Comparison of ENCODE assay signal across 14 cellular contexts in the genomic region with DNA sequence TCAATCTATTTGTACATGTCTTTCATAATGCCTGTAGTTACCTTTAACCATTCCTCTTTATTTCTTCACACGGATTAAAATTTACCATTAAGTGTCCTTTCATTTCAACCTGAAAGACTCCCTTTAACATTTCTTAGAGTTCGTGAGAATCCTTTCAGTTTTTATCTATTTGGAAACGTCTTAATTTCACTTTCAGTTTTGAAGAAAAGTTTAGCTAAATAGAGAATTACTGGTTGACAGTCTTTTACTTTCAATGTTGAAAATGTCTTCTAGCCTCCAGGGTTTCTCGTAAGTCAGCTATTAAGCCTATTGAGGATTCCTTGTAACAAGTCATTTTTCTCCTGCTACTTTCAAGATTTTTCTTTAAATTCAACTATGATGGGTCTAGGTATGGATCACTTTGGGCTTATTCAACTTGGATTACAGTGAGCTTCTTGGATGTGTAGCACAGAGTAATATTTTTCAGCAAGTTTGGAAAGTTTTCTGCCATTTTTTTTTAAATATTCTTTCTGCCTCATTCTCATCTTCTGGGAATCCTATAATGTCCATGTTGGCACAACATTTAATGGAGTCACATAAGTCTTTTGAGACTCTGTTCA. TPM values are rescaled to one million over a fixed set of nuclear protein-coding genes. Genes with fewer than 3 reads are reported as not detected.
DNase-seq lines count a peak whose midpoint lies in the region; ATAC-seq and TF ChIP-seq lines count a peak whose summit lies in the region.
"Had no signal": no experiment of that assay in that cellular context is flagged by ENCODE, and none has a peak within 500 bp of the region (broad histone marks: within the 10 kb centered on the region; RNA-seq: fewer than 3 reads in every experiment).

No MANE protein-coding gene starts in this region.

- H3K9me3 Mint-ChIP-seq in CD8-positive, alpha-beta memory T cell: peaks cover 0 to 2% (median 0%) of the 10 kb centered on the region in 5 donors
- peaks cover 0 to 2% (median 0%) of the 10 kb centered on the region in 6 donors for H3K9me3 Mint-ChIP-seq in immature natural killer cell

- peaks cover 49 to 74% (median 73%) of the 10 kb centered on the region in 3 donors for H3K4me1 Mint-ChIP-seq in CD8-positive, alpha-beta memory T cell
- peaks cover 34 to 66% of the 10 kb centered on the region in 2 donors for H3K4me1 Mint-ChIP-seq in immature natural killer cell

- no peak for TF ChIP-seq CTCF in OCI-LY3 (IDR thresholded peaks at IDR 0.05; ENCODE audit: low read depth, low read length)
- no peak for TF ChIP-seq CTCF in colonic mucosa (IDR thresholded peaks at IDR 0.05)
- no peak for TF ChIP-seq CTCF in testis (IDR thresholded peaks at IDR 0.05)

- no peak overlapping the region for H2AFZ ChIP-seq in OCI-LY3 (ENCODE audit: low read depth, low read length)

- no peaks in the 10 kb centered on the region for H3K36me3 ChIP-seq in CD8-positive, alpha-beta memory T cell (ENCODE audit: insufficient read depth, low read length)
- peaks cover 23% of the 10 kb centered on the region for H3K36me3 ChIP-seq in OCI-LY3 (replicated peaks; ENCODE audit: low read depth, low read length)
- no peaks in the 10 kb centered on the region for H3K36me3 ChIP-seq in MG63
- H3K36me3 ChIP-seq in colonic mucosa: no peaks in the 10 kb centered on the region
- H3K36me3 ChIP-seq in testis (ENCODE audit: low read depth, missing control alignments): no peaks in the 10 kb centered on the region
- H3K36me3 ChIP-seq: right atrium auricular region had no signal

- H3K4me3 ChIP-seq in CD8-positive, alpha-beta memory T cell (ENCODE audit: low read length): peak overlapping the region; percentile 37
- H3K4me3 ChIP-seq in OCI-LY3 (ENCODE audit: low read length): peak overlapping the region; percentile 4; the same call in 1 of the 2 replicates
- no peak overlapping the region for H3K4me3 ChIP-seq in MG63
- H3K4me3 ChIP-seq in colonic mucosa: no peak overlapping the region
- H3K4me3 ChIP-seq in testis: no peak overlapping the region
- H3K4me3 ChIP-seq: right atrium auricular region, SJCRH30 had no signal

- no peak overlapping the region for H3K9ac ChIP-seq in OCI-LY3 (ENCODE audit: low read length)
- no peak overlapping the region for H3K9ac ChIP-seq in colonic mucosa (ENCODE audit: low read depth in 2 of 2, low read length in 2 of 2)

- H3K36me3 Mint-ChIP-seq in CD8-positive, alpha-beta memory T cell: peaks cover 0 to 9% (median 0%) of the 10 kb centered on the region in 3 donors
- peaks cover 0 to 7% (median 0%) of the 10 kb centered on the region in 3 donors for H3K36me3 Mint-ChIP-seq in immature natural killer cell

- peak overlapping the region; percentile 83 to 90 (median 87) for H3K4me3 Mint-ChIP-seq in CD8-positive, alpha-beta memory T cell
- H3K4me3 Mint-ChIP-seq in immature natural killer cell: peak overlapping the region; percentile 87 to 98 (median 91)

- peaks cover 31% of the 10 kb centered on the region for H3K4me1 ChIP-seq in CD8-positive, alpha-beta memory T cell (ENCODE audit: insufficient read depth, low read length)
- H3K4me1 ChIP-seq in OCI-LY3 (ENCODE audit: low read length) (peaks cover 81% of the 10 kb centered on the region), colonic mucosa (no peaks in the 10 kb centered on the region), testis (no peaks in the 10 kb centered on the region)
- H3K4me1 ChIP-seq: Caco-2 had no signal

- peak overlapping the region; percentile 49 for H3K27ac ChIP-seq in CD8-positive, alpha-beta memory T cell (ENCODE audit: low read depth, low read length)
- H3K27ac ChIP-seq in OCI-LY3 (ENCODE audit: low read length) (peak overlapping the region; percentile 90), colonic mucosa (no peak overlapping the region), testis (no peak overlapping the region)
- H3K27ac ChIP-seq: right atrium auricular region, SJCRH30 had no signal

- 85 to 88% methylated on average over 4 of the region's 4 CpGs for WGBS in testis, 2 donors

- peak in 1 of 5 donors; percentile 32 for DNase-seq in CD8-positive, alpha-beta memory T cell
- DNase-seq in immature natural killer cell (peak; percentile 40 to 51 (median 44)), MG63 (no peak), colonic mucosa (no peak), testis (no peak)
- DNase-seq: activated CD4-positive, alpha-beta T cell treated with anti-CD3 and anti-CD28 coated beads, Interleukin-2, amount 50 U/mL, for 1 hour; Caco-2; hippocampal formation; KBM-7; SJCRH30 had no signal

- no peaks in the 10 kb centered on the region for H4K20me1 ChIP-seq in OCI-LY3 (ENCODE audit: insufficient read depth, low read length)

- peak overlapping the region; percentile 73 for H3K4me2 ChIP-seq in OCI-LY3 (ENCODE audit: low read length)

- H3K9me3 ChIP-seq in CD8-positive, alpha-beta memory T cell (ENCODE audit: low read length): no peaks in the 10 kb centered on the region
- no peaks in the 10 kb centered on the region for H3K9me3 ChIP-seq in OCI-LY3 (ENCODE audit: insufficient read depth, low read length)
- H3K9me3 ChIP-seq in MG63: no peaks in the 10 kb centered on the region
- no peaks in the 10 kb centered on the region for H3K9me3 ChIP-seq in colonic mucosa
- H3K9me3 ChIP-seq in testis: no peaks in the 10 kb centered on the region
- H3K9me3 ChIP-seq: Caco-2, SJCRH30 had no signal

- no peaks in the 10 kb centered on the region for H3K27me3 Mint-ChIP-seq in CD8-positive, alpha-beta memory T cell
- no peaks in the 10 kb centered on the region for H3K27me3 Mint-ChIP-seq in immature natural killer cell (ENCODE audit: low read depth in 3 of 3)

- POLR2A ChIA-PET in CD8-positive, alpha-beta memory T cell (lab: Charles Lee): interaction anchor here (2.6 kb wide), 1 partner anchor 50 kb away, joined by 26 read pairs; a partner anchor contains a TSS

- intact Hi-C loops in colonic mucosa (cut with DNase I): no loop called here
- intact Hi-C loops in testis (cut with DNase I; ENCODE audit: low total_unique reads): no loop called here

- no peak for TF ChIP-seq POLR2A in testis (IDR thresholded peaks at IDR 0.05)

- H3K27ac Mint-ChIP-seq in CD8-positive, alpha-beta memory T cell: peak overlapping the region; percentile 84 to 98 (median 93)
- peak overlapping the region; percentile 91 to 98 (median 95) for H3K27ac Mint-ChIP-seq in immature natural killer cell

- CTCF ChIA-PET in CD8-positive, alpha-beta memory T cell (lab: Charles Lee): interaction anchor here (1.4 to 1.7 kb wide), 3 partner anchors 10 to 49 kb away, joined by 4 to 5 read pairs (median 5); no protein-coding TSS in a partner anchor

- H3K79me2 ChIP-seq in OCI-LY3 (ENCODE audit: low read length): no peaks in the 10 kb centered on the region

- ATAC-seq in GM19467 (IDR thresholded peaks at IDR 0.05; ENCODE audit: unreplicated experiment) (peak; percentile 21), HG03378 (IDR thresholded peaks at IDR 0.05; ENCODE audit: unreplicated experiment) (no peak)

- H3K27me3 ChIP-seq in CD8-positive, alpha-beta memory T cell (ENCODE audit: insufficient read depth, low read length, poor library complexity, severe bottlenecking): no peaks in the 10 kb centered on the region
- H3K27me3 ChIP-seq in OCI-LY3 (ENCODE audit: low read depth, low read length): no peaks in the 10 kb centered on the region
- no peaks in the 10 kb centered on the region for H3K27me3 ChIP-seq in MG63
- H3K27me3 ChIP-seq in colonic mucosa: no peaks in the 10 kb centered on the region
- H3K27me3 ChIP-seq in testis: no peaks in the 10 kb centered on the region
- H3K27me3 ChIP-seq: right atrium auricular region, SJCRH30 had no signal

RNA-seq across cellular contexts. Expression of a gene that starts 48.5 kb away (rescaled TPM):
- total RNA-seq in CD8-positive, alpha-beta memory T cell: 10 to 100 TPM; 14.1 to 14.6 TPM
- 5.3 TPM for polyA plus RNA-seq in CD8-positive, alpha-beta memory T cell
- polyA plus RNA-seq in immature natural killer cell (1 to 10 TPM; 4.5 to 6.5 (median 4.5) TPM), testis (ENCODE audit: insufficient read depth, low read depth, low replicate concordance) (45.3 TPM)
- 0.72 and 1.2 TPM in 2 replicates for total RNA-seq in MG63 (2014; rRNA removed; shearing (Covaris generic); ENCODE audit: low replicate concordance)
- total RNA-seq in colonic mucosa (10 to 100 TPM in 1 of 2 donors, 1 to 10 TPM in 1; 9.8 to 12.1 TPM), testis (10 to 100 TPM; 29.7 to 30.7 TPM)

Comparison
In these comparisons a context has a peak if more than half of its experiments do, and no peak if none do; other contexts are left out.
1. DNase-seq: peak in immature natural killer cell (3 of 3); none in MG63 (single experiment), colonic mucosa (single experiment) and testis (single experiment).
2. H3K27ac ChIP-seq: peak in CD8-positive, alpha-beta memory T cell (single experiment) and OCI-LY3 (single experiment); none in colonic mucosa (single experiment) and testis (0 of 2).
3. H3K4me3 ChIP-seq: peak in CD8-positive, alpha-beta memory T cell (single experiment) and OCI-LY3 (single experiment); none in MG63 (single experiment), colonic mucosa (single experiment) and testis (0 of 2).